Comparison of ENCODE assay signal across 8 cellular contexts in the genomic region with DNA sequence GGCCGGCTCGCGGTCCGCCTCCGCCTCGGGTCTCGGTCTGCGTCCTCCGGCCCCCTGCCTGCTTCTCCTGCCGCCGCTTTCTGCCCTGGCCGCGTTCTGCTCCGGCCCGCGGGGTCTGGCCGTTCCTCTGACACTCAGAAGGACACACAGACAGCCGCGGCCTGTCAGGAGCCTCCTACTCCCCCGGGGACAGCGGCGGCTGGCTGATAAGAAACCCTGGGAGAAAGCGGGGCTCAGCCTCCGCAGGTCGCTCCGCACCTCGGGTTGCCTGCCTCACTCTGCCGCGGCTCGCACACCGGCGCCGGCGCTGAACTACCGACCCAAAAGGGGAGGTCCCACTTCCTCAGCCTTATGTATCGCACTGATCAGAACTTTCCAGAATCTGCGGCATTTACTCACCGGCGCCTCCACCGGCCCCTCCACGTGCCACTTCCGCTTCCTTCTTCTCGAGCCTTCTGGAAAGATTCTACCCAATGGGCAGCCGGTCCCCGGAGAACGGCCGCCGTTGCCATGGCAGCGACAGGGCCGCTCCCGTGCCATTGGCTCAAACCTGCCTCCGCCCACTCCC. TPM values are rescaled to one million over a fixed set of nuclear protein-coding genes. Genes with fewer than 3 reads are reported as not detected.
DNase-seq lines count a peak whose midpoint lies in the region; ATAC-seq, FAIRE-seq and TF ChIP-seq lines count a peak whose summit lies in the region.

Gene HSPH1 (minus strand): TSS at position 322 of the 568 bp plus-strand sequence. CDS start 322 bp downstream, outside the sequence.

- peaks cover 29% of the 10 kb centered on the region for H3K36me3 ChIP-seq in KOPT-K1 (ENCODE audit: insufficient read depth, low read length)

- H3K4me3 Mint-ChIP-seq in natural killer cell treated with Interleukin-12 subunit alpha and Interleukin-12 subunit beta and Interleukin-15 and Interleukin-18, amount 100 ng/mL, for 72 hours = peak within 1 kb of the TSS; percentile 87

- peak within 1 kb of the TSS; percentile 87 to 93 for H3K27ac Mint-ChIP-seq in natural killer cell treated with Interleukin-12 subunit alpha and Interleukin-12 subunit beta and Interleukin-15 and Interleukin-18, amount 100 ng/mL, for 72 hours

- H3K9me3 Mint-ChIP-seq in natural killer cell treated with Interleukin-12 subunit alpha and Interleukin-12 subunit beta and Interleukin-15 and Interleukin-18, amount 100 ng/mL, for 72 hours = no peaks in the 10 kb centered on the region

- DNase-seq in EH (ENCODE audit: low read depth) (peak; percentile 99), RCC 7860 (ENCODE audit: low spot score) (peak; percentile 95), fibroblast of pulmonary artery (ENCODE audit: low read depth) (peak; percentile 98)
- peak; percentile 99 for DNase-seq in activated T-helper 9 cell treated with anti-CD3 and anti-CD28 coated beads, Interleukin-2, amount 50 U/mL, for 16 hours (ENCODE audit: low read depth)
- peak; percentile 100 for DNase-seq in natural killer cell treated with Interleukin-12 subunit alpha and Interleukin-12 subunit beta and Interleukin-15 and Interleukin-18, amount 100 ng/mL, for 72 hours (ENCODE audit: low spot score)
- DNase-seq in stimulated activated naive CD8-positive, alpha-beta T cell treated with anti-CD3 and anti-CD28 coated beads, Interleukin-15, Interleukin-2, amounts not matched to agents 100 U/mL and 50 U/mL, for 24 hours = peak; percentile 99

- no peak for TF ChIP-seq CTCF in fibroblast of pulmonary artery (IDR thresholded peaks at IDR 0.05; ENCODE audit: low read length, missing control alignments)

- H3K9me3 ChIP-seq in KOPT-K1 (ENCODE audit: insufficient read depth, low read length, poor library complexity, severe bottlenecking) = no peaks in the 10 kb centered on the region

- peak within 1 kb of the TSS; percentile 74 for H3K27ac ChIP-seq in KOPT-K1 (ENCODE audit: low read depth, low read length, poor library complexity, severe bottlenecking)

- peak; percentile 73 for FAIRE-seq in RCC 7860 (lab: Jason Lieb, UNC)

- peak within 1 kb of the TSS; percentile 92 for H3K4me3 ChIP-seq in fibroblast of pulmonary artery (replicated peaks; ENCODE audit: low read depth, low read length)

- peaks cover 26 to 33% of the 10 kb centered on the region in 2 donors for H3K4me1 Mint-ChIP-seq in natural killer cell treated with Interleukin-12 subunit alpha and Interleukin-12 subunit beta and Interleukin-15 and Interleukin-18, amount 100 ng/mL, for 72 hours (ENCODE audit: low read depth in 2 of 2)

- peak; percentile 82 for ATAC-seq in GM21786 (IDR thresholded peaks at IDR 0.05; ENCODE audit: unreplicated experiment)
- peak; percentile 91 to 94 for ATAC-seq in natural killer cell treated with Interleukin-12 subunit alpha and Interleukin-12 subunit beta and Interleukin-15 and Interleukin-18, amount 100 ng/mL, for 72 hours
- ATAC-seq in stimulated activated naive CD8-positive, alpha-beta T cell treated with anti-CD3 and anti-CD28 coated beads, Interleukin-15, Interleukin-2, amounts not matched to agents 100 U/mL and 50 U/mL, for 24 hours = peak; percentile 81

- H3K36me3 Mint-ChIP-seq in natural killer cell treated with Interleukin-12 subunit alpha and Interleukin-12 subunit beta and Interleukin-15 and Interleukin-18, amount 100 ng/mL, for 72 hours = peaks cover 23% of the 10 kb centered on the region

- H3K27me3 Mint-ChIP-seq in natural killer cell treated with Interleukin-12 subunit alpha and Interleukin-12 subunit beta and Interleukin-15 and Interleukin-18, amount 100 ng/mL, for 72 hours = no peaks in the 10 kb centered on the region

RNA-seq across cellular contexts. Expression of gene HSPH1, which starts in this region (rescaled TPM):
- total RNA-seq in natural killer cell treated with Interleukin-12 subunit alpha and Interleukin-12 subunit beta and Interleukin-15 and Interleukin-18, amount 100 ng/mL, for 72 hours = 100 to 1,000 TPM; 128 to 207 TPM

Comparison
In these comparisons a context has a peak if more than half of its experiments do, and no peak if none do; other contexts are left out.
1. Peak in every context shown above with its lines: DNase-seq, ATAC-seq, H3K4me3 ChIP-seq and H3K27ac ChIP-seq.